ENCODE assay signal across 9 cellular contexts in the genomic region with DNA sequence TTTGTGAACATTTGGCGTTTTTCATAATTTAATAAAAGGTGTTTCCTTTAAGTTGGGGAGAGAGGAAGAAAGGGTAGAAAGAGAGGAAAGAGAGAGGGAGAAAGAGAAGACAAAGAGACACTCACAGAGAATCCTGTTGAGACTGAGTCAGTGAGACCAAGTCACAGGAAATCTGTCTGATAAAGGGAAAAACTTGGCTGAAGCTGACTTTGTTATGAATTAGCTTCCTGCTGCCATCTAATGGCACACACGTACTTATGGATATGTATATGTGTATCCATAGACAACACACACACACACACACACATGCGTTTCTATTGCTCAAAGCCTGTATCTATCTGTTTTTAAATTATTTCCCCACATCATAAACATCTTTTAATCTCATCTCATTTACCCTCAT. TPM values are rescaled to one million over a fixed set of nuclear protein-coding genes. Genes with fewer than 3 reads are reported as not detected.
DNase-seq lines count a peak whose midpoint lies in the region; ATAC-seq, FAIRE-seq and TF ChIP-seq lines count a peak whose summit lies in the region.
"Had no signal": no experiment of that assay in that cellular context is flagged by ENCODE, and none has a peak within 500 bp of the region (broad histone marks: within the 10 kb centered on the region; RNA-seq: fewer than 3 reads in every experiment).

No MANE protein-coding gene starts in this region.

- DNase-seq in NCI-H748 (lab: John Stamatoyannopoulos, UW; ENCODE audit: unreplicated experiment): peak; percentile 39
- DNase-seq in NCI-H748 treated with DMSO at 0.1 percent for 48 hours (lab: John Stamatoyannopoulos, UW): no peak
- DNase-seq in NCI-H2081 (lab: John Stamatoyannopoulos, UW): peak; percentile 17 to 62
- DNase-seq in bronchial epithelial cell (ENCODE audit: low read depth): peak; percentile 70
- peak; percentile 32 for DNase-seq in retinal pigment epithelial cell (ENCODE audit: low read depth)
- DNase-seq in progenitor cell of endocrine pancreas (ENCODE audit: low spot score, unreplicated experiment): no peak
- DNase-seq in kidney: no peak

- no peaks in the 10 kb centered on the region for H3K4me1 ChIP-seq in kidney (ENCODE audit: control insufficient read depth in 1 of 2, insufficient read depth in 1 of 2, low read depth in 1 of 2, low read length in 2 of 2)

- no peak overlapping the region for H3K9ac ChIP-seq in kidney (ENCODE audit: low read length in 2 of 2)

- TF ChIP-seq CTCF in bronchial epithelial cell (IDR thresholded peaks at IDR 0.05; ENCODE audit: insufficient read depth, low read length, severe bottlenecking) (peak; percentile 1), retinal pigment epithelial cell (conservative IDR thresholded peaks at IDR 0.05; ENCODE audit: low read depth, low read length) (peak; percentile 35), progenitor cell of endocrine pancreas (IDR thresholded peaks at IDR 0.05; ENCODE audit: unreplicated experiment) (no peak), kidney (IDR thresholded peaks at IDR 0.05; ENCODE audit: borderline replicate concordance, extremely low read depth, insufficient read depth) (no peak)

- H3K36me3 Mint-ChIP-seq in progenitor cell of endocrine pancreas (ENCODE audit: insufficient read depth): no peaks in the 10 kb centered on the region

- H3K4me3 ChIP-seq in bronchial epithelial cell (ENCODE audit: low read depth, low read length) (no peak overlapping the region), retinal pigment epithelial cell (ENCODE audit: low read length) (no peak overlapping the region), kidney (ENCODE audit: low read length in 2 of 2) (no peak overlapping the region)

- H3K36me3 ChIP-seq in bronchial epithelial cell (ENCODE audit: control insufficient read depth, insufficient read depth, low read length) (no peaks in the 10 kb centered on the region), kidney (ENCODE audit: control insufficient read depth in 1 of 2, insufficient read depth in 2 of 2, low read length in 2 of 2) (no peaks in the 10 kb centered on the region)

- ATAC-seq in HG02678 (IDR thresholded peaks at IDR 0.05; ENCODE audit: unreplicated experiment): no peak

- H3K27me3 Mint-ChIP-seq in progenitor cell of endocrine pancreas: no peaks in the 10 kb centered on the region

- intact Hi-C loops in kidney (cut with DNase I): no loop called here

- H3K9me3 ChIP-seq in kidney (ENCODE audit: control insufficient read depth in 1 of 2, low read length in 2 of 2): no peaks in the 10 kb centered on the region

- H3K27ac Mint-ChIP-seq in progenitor cell of endocrine pancreas: no peak overlapping the region

- no peak overlapping the region for H3K4me3 Mint-ChIP-seq in progenitor cell of endocrine pancreas (ENCODE audit: low read depth)

- FAIRE-seq in bronchial epithelial cell (lab: Jason Lieb, UNC): no peak
- no peak for FAIRE-seq in kidney (lab: Jason Lieb, UNC)
- FAIRE-seq: colon had no signal

- no peaks in the 10 kb centered on the region for H3K9me3 Mint-ChIP-seq in progenitor cell of endocrine pancreas (ENCODE audit: low read depth)

- no peaks in the 10 kb centered on the region for H3K27me3 ChIP-seq in bronchial epithelial cell (ENCODE audit: control insufficient read depth, insufficient read depth, low read length)

- H3K27ac ChIP-seq in kidney (ENCODE audit: low read depth in 2 of 2, low read length in 2 of 2): no peak overlapping the region

- no peaks in the 10 kb centered on the region for H3K4me1 Mint-ChIP-seq in progenitor cell of endocrine pancreas (ENCODE audit: low read depth)

RNA-seq across cellular contexts. Expression of gene DISC1, which starts 42.5 kb away (rescaled TPM):
- total RNA-seq in bronchial epithelial cell: 0.64 and 0.79 TPM in 2 replicates
- total RNA-seq in progenitor cell of endocrine pancreas: 5.2 and 6.1 TPM in 2 replicates
- total RNA-seq in kidney: 15.9 TPM
- 0.80 TPM for polyA plus RNA-seq in kidney (ENCODE audit: insufficient read depth, low read depth, low replicate concordance)

RNA-seq across cellular contexts. Expression of gene TSNAX, which starts 55.6 kb away (rescaled TPM):
- total RNA-seq in bronchial epithelial cell (27.1 and 30.3 TPM in 2 replicates), progenitor cell of endocrine pancreas (33.2 and 35.6 TPM in 2 replicates), kidney (42.3 TPM)
- polyA plus RNA-seq in kidney (ENCODE audit: insufficient read depth, low read depth, low replicate concordance): 27.1 TPM

Comparison
In these comparisons a context has a peak if more than half of its experiments do, and no peak if none do; other contexts are left out.
1. DNase-seq: peak in NCI-H748 (single experiment), NCI-H2081 (2 of 2), bronchial epithelial cell (single experiment) and retinal pigment epithelial cell (single experiment); none in NCI-H748 treated with DMSO at 0.1 percent for 48 hours (single experiment), progenitor cell of endocrine pancreas (single experiment) and kidney (single experiment).
2. CTCF ChIP-seq: peak in bronchial epithelial cell (single experiment) and retinal pigment epithelial cell (single experiment); none in progenitor cell of endocrine pancreas (single experiment) and kidney (single experiment).